22 cellular contexts compared by ENCODE assay signal in genomic region chr9:27407491-27407890, GRCh38.
DNase-seq lines count a peak whose midpoint lies in the region; ATAC-seq, FAIRE-seq and TF ChIP-seq lines count a peak whose summit lies in the region.
"Had no signal": no experiment of that assay in that cellular context is flagged by ENCODE, and none has a peak within 500 bp of the region (broad histone marks: within the 10 kb centered on the region; RNA-seq: fewer than 3 reads in every experiment).

No MANE protein-coding gene starts in this region.

- peak overlapping the region; percentile 5 for H3K4me3 Mint-ChIP-seq in Calu3 (ENCODE audit: low read depth, unreplicated experiment)
- H3K4me3 Mint-ChIP-seq: brain; CD4-positive, CD25-positive, alpha-beta regulatory T cell; neural crest cell had no signal

- H3K4me2 ChIP-seq in hepatocyte: peak overlapping the region; percentile 29

- H3K36me3 ChIP-seq in RWPE2 (ENCODE audit: low read depth) (no peaks in the 10 kb centered on the region), hepatocyte (replicated peaks; ENCODE audit: insufficient read depth, low read depth) (no peaks in the 10 kb centered on the region), small intestine (ENCODE audit: control insufficient read depth in 2 of 2, insufficient read depth in 2 of 2, low read length in 2 of 2) (no peaks in the 10 kb centered on the region)
- H3K36me3 ChIP-seq: uterus had no signal

- H3K9me3 ChIP-seq in RWPE2 (ENCODE audit: severe bottlenecking) (no peaks in the 10 kb centered on the region), hepatocyte (ENCODE audit: low read depth) (no peaks in the 10 kb centered on the region), small intestine (ENCODE audit: control insufficient read depth, low read depth) (no peaks in the 10 kb centered on the region)
- H3K9me3 ChIP-seq: uterus had no signal

- peaks cover 74% of the 10 kb centered on the region for H3K79me2 ChIP-seq in hepatocyte

- WGBS in hepatocyte (ENCODE audit: low lambda C conversion rate, missing lambda C conversion rate): 80% methylated on average over 1 of the region's 1 CpG
- 0 to 24% (median 11%) methylated on average over 1 of the region's 1 CpG for WGBS in small intestine, 3 donors

- CTCF ChIA-PET in Calu3 (lab: Charles Lee): interaction anchor here (1.2 kb wide), 1 partner anchor 75 kb away, joined by 5 read pairs; no protein-coding TSS in a partner anchor

- peak; percentile 13; the same call in 1 of the 3 replicates for ATAC-seq in RWPE2 (ENCODE audit: low read depth)
- ATAC-seq in GM21529 (IDR thresholded peaks at IDR 0.05; ENCODE audit: unreplicated experiment): no peak
- ATAC-seq: HepG2 had no signal

- no peaks in the 10 kb centered on the region for H3K9me2 ChIP-seq in hepatocyte (replicated peaks; ENCODE audit: insufficient read depth)

- no TSS peak for BruUV-seq in Calu3 (replicated peaks; lab: Mats Ljungman, UMichigan)

- H3K4me1 Mint-ChIP-seq in Calu3 (ENCODE audit: low read depth, unreplicated experiment): peaks cover 19% of the 10 kb centered on the region
- H3K4me1 Mint-ChIP-seq: CD4-positive, CD25-positive, alpha-beta regulatory T cell had no signal

- TF ChIP-seq CTCF in Calu3 (IDR thresholded peaks at IDR 0.05; ENCODE audit: unreplicated experiment) (no peak), RWPE2 (IDR thresholded peaks at IDR 0.05; ENCODE audit: poor library complexity, severe bottlenecking) (no peak), hepatocyte (IDR thresholded peaks at IDR 0.05; ENCODE audit: poor library complexity) (no peak)

- H3K27ac Mint-ChIP-seq in Calu3 (ENCODE audit: unreplicated experiment): peak overlapping the region; percentile 18
- H3K27ac Mint-ChIP-seq: CD4-positive, CD25-positive, alpha-beta regulatory T cell; progenitor cell of endocrine pancreas had no signal

- H4K20me1 ChIP-seq in hepatocyte (ENCODE audit: insufficient read depth, poor library complexity, severe bottlenecking): no peaks in the 10 kb centered on the region

- DNase-seq in Calu3 (no peak), RWPE2 (ENCODE audit: low spot score) (no peak), hepatocyte (ENCODE audit: low spot score) (no peak), small intestine (peak; percentile 75), HK-2 (ENCODE audit: unreplicated experiment) (no peak), HCEC 1CT (no peak)
- DNase-seq in activated CD4-positive, alpha-beta T cell treated with anti-CD3 and anti-CD28 coated beads, Interleukin-2, amount 50 U/mL, for 48 hours: no peak
- DNase-seq: activated CD4-positive, alpha-beta T cell treated with anti-CD3 and anti-CD28 coated beads, Interleukin-2, amount 50 U/mL, for 1 hour; activated CD8-positive, alpha-beta memory T cell treated with anti-CD3 and anti-CD28 coated beads, Interleukin-2, amount 50 U/mL, for 4 hours; CD4-positive, CD25-positive, alpha-beta regulatory T cell; DMS 273 treated with DMSO at 0.1 percent for 48 hours; NCI-H1417 treated with DMSO at 0.1 percent for 48 hours; NCI-H2171; NCI-H748 treated with DMSO at 0.1 percent for 48 hours; stimulated activated CD4-positive, alpha-beta T cell treated with anti-CD3 and anti-CD28 coated beads, Interleukin-4, amount 100 ng/mL, for 4 hours; uterus had no signal

- H2AFZ ChIP-seq in hepatocyte: no peak overlapping the region

- H3K4me1 ChIP-seq in RWPE2 (ENCODE audit: insufficient read depth, poor library complexity, severe bottlenecking) (peaks cover 15% of the 10 kb centered on the region), hepatocyte (ENCODE audit: insufficient read depth) (peaks cover 4% of the 10 kb centered on the region), small intestine (ENCODE audit: control insufficient read depth in 2 of 2, insufficient read depth in 1 of 2, low read depth in 1 of 2, low read length in 1 of 2) (peaks cover 4 to 9% of the 10 kb centered on the region in 2 donors)
- H3K4me1 ChIP-seq: uterus had no signal

- no peaks in the 10 kb centered on the region for H3K27me3 Mint-ChIP-seq in Calu3 (ENCODE audit: unreplicated experiment)
- H3K27me3 Mint-ChIP-seq: brain; CD4-positive, CD25-positive, alpha-beta regulatory T cell; progenitor cell of endocrine pancreas had no signal

- H3K27ac ChIP-seq in RWPE2 (ENCODE audit: poor library complexity, severe bottlenecking) (peak overlapping the region; percentile 78), hepatocyte (peak overlapping the region; percentile 37), small intestine (ENCODE audit: low read depth in 1 of 2, low read length in 1 of 2) (peak overlapping the region; percentile 23 to 45)

- H3K9me3 Mint-ChIP-seq in Calu3 (ENCODE audit: low read depth, unreplicated experiment): no peaks in the 10 kb centered on the region

- H3K27me3 ChIP-seq in RWPE2 (ENCODE audit: insufficient read depth, poor library complexity, severe bottlenecking) (no peaks in the 10 kb centered on the region), hepatocyte (no peaks in the 10 kb centered on the region), small intestine (ENCODE audit: control insufficient read depth in 2 of 2, insufficient read depth in 2 of 2, low read length in 2 of 2) (no peaks in the 10 kb centered on the region)
- H3K27me3 ChIP-seq: uterus had no signal

- FAIRE-seq in small intestine (lab: Jason Lieb, UNC): no peak
- FAIRE-seq: G401.6, HepG2 had no signal

- no peak overlapping the region for H3K4me3 ChIP-seq in RWPE2 (ENCODE audit: severe bottlenecking)
- no peak overlapping the region for H3K4me3 ChIP-seq in hepatocyte
- no peak overlapping the region for H3K4me3 ChIP-seq in small intestine (ENCODE audit: low read depth in 1 of 2, low read length in 2 of 2)
- H3K4me3 ChIP-seq: uterus had no signal

- H3K36me3 Mint-ChIP-seq in Calu3 (ENCODE audit: insufficient read depth, unreplicated experiment): no peaks in the 10 kb centered on the region
- H3K36me3 Mint-ChIP-seq: CD4-positive, CD25-positive, alpha-beta regulatory T cell had no signal

- intact Hi-C loops in Calu3 (cut with micrococcal nuclease; ENCODE audit: unreplicated experiment): no loop called here
